ENCODE assay signal across 1 cellular context in genomic region chr19:698529-698928, GRCh38. TPM values are rescaled to one million over a fixed set of nuclear protein-coding genes. Genes with fewer than 3 reads are reported as not detected.
"Had no signal": no experiment of that assay in that cellular context is flagged by ENCODE, and none has a peak within 500 bp of the region (broad histone marks: within the 10 kb centered on the region; RNA-seq: fewer than 3 reads in every experiment).

No MANE protein-coding gene starts in this region.

RNA-seq across cellular contexts. Expression of gene PRSS57, which starts 3.3 kb away (rescaled TPM):
- total RNA-seq: GM12878 had no signal
- polyA plus RNA-seq: GM12878 had no signal

RNA-seq across cellular contexts. Expression of gene MISP, which starts 52.4 kb away (rescaled TPM):
- total RNA-seq: GM12878 had no signal
- polyA plus RNA-seq: GM12878 had no signal
